In genomic region chr17:46118969-46119368, GRCh38 we compare ENCODE assay signal across 20 cellular contexts.
DNase-seq lines count a peak whose midpoint lies in the region; ATAC-seq and TF ChIP-seq lines count a peak whose summit lies in the region.
"Had no signal": no experiment of that assay in that cellular context is flagged by ENCODE, and none has a peak within 500 bp of the region (broad histone marks: within the 10 kb centered on the region; RNA-seq: fewer than 3 reads in every experiment).

No MANE protein-coding gene starts in this region.

- H3K27me3 ChIP-seq in CD4-positive, alpha-beta T cell (ENCODE audit: control insufficient read depth, insufficient read depth, low read length) = no peaks in the 10 kb centered on the region
- H3K27me3 ChIP-seq: BLaER1 treated with 17β-estradiol and CSF1 and Interleukin-3, amounts not matched to agents 10 nM and 100 nM; cardiac muscle cell had no signal

- peak overlapping the region; percentile 74 for H3K27ac Mint-ChIP-seq in CD4-positive, alpha-beta T cell
- peak overlapping the region; percentile 47 for H3K27ac Mint-ChIP-seq in memory B cell
- H3K27ac Mint-ChIP-seq: activated CD8-positive, alpha-beta T cell treated with anti-CD3 and anti-CD28 coated beads, Interleukin-2, amount 10 ng/mL, durations not matched to agents 7 days and 5 days had no signal

- intact Hi-C loops in CD4-positive, alpha-beta T cell (cut with DNase I, micrococcal nuclease) = loop anchor here in 1 of 2 experiments (5.0 kb wide), 1 partner anchor 33 kb away; no protein-coding TSS in a partner anchor

- H3K27ac ChIP-seq in CD4-positive, alpha-beta T cell (ENCODE audit: low read depth, low read length) = no peak overlapping the region
- H3K27ac ChIP-seq in HEK293 (ENCODE audit: extremely low read depth, low read depth, low read length) (no peak overlapping the region), cingulate gyrus (ENCODE audit: low read depth, low read length) (peak overlapping the region; percentile 63)
- H3K27ac ChIP-seq: BLaER1 treated with 17β-estradiol and CSF1 and Interleukin-3, amounts not matched to agents 10 nM and 100 nM; skin epidermis had no signal

- peaks cover 58% of the 10 kb centered on the region for H3K4me1 ChIP-seq in HEK293 (ENCODE audit: control insufficient read depth, insufficient read depth, low read length)

- no peaks in the 10 kb centered on the region for H3K9me3 Mint-ChIP-seq in CD4-positive, alpha-beta T cell
- H3K9me3 Mint-ChIP-seq in memory B cell = peaks cover 2% of the 10 kb centered on the region
- H3K9me3 Mint-ChIP-seq: naive B cell had no signal

- H3K4me3 ChIP-seq in HEK293 (ENCODE audit: low read depth, low read length) = no peak overlapping the region
- H3K4me3 ChIP-seq: BLaER1 treated with 17β-estradiol and CSF1 and Interleukin-3, amounts not matched to agents 10 nM and 100 nM; cardiac muscle cell; skin epidermis had no signal

- H3K9me3 ChIP-seq in CD4-positive, alpha-beta T cell (ENCODE audit: control insufficient read depth, low read length) = no peaks in the 10 kb centered on the region
- no peaks in the 10 kb centered on the region for H3K9me3 ChIP-seq in HEK293 (ENCODE audit: control insufficient read depth, insufficient read depth, low read depth, low read length)
- H3K9me3 ChIP-seq: BLaER1 treated with 17β-estradiol and CSF1 and Interleukin-3, amounts not matched to agents 10 nM and 100 nM had no signal

- H3K4me3 Mint-ChIP-seq in CD4-positive, alpha-beta T cell = no peak overlapping the region
- H3K4me3 Mint-ChIP-seq in memory B cell = no peak overlapping the region
- H3K4me3 Mint-ChIP-seq: activated CD8-positive, alpha-beta T cell treated with anti-CD3 and anti-CD28 coated beads, Interleukin-2, amount 10 ng/mL, durations not matched to agents 7 days and 5 days; naive B cell had no signal

- no peak for TF ChIP-seq CTCF in CD4-positive, alpha-beta T cell (IDR thresholded peaks at IDR 0.05)
- TF ChIP-seq CTCF in HEK293 (tag by site-specific recombination; IDR thresholded peaks at IDR 0.05) = no peak

- H3K27me3 Mint-ChIP-seq in CD4-positive, alpha-beta T cell = no peaks in the 10 kb centered on the region
- no peaks in the 10 kb centered on the region for H3K27me3 Mint-ChIP-seq in memory B cell
- H3K27me3 Mint-ChIP-seq: naive B cell had no signal

- H3K4me1 Mint-ChIP-seq in CD4-positive, alpha-beta T cell (ENCODE audit: low read depth) = peaks cover 91% of the 10 kb centered on the region
- peaks cover 44% of the 10 kb centered on the region for H3K4me1 Mint-ChIP-seq in memory B cell

- POLR2A ChIA-PET in CD4-positive, alpha-beta T cell (lab: Charles Lee) = interaction anchor here (1.0 kb wide), 1 partner anchor 74 kb away, joined by 6 read pairs; the partner anchor contains the start of gene KANSL1
- POLR2A ChIA-PET in HEK293 (lab: Yijun Ruan, JAX) = interaction anchor here (0.6 kb wide), 1 partner anchor 27 kb away, joined by 3 read pairs; no protein-coding TSS in a partner anchor

- CTCF ChIA-PET in CD4-positive, alpha-beta T cell (lab: Charles Lee) = interaction anchor here (1.0 to 2.8 kb wide), 6 partner anchors 10 to 75 kb away, joined by 3 to 15 read pairs (median 6); partner anchors contain the start of gene KANSL1
- CTCF ChIA-PET in HEK293 (lab: Yijun Ruan, JAX) = interaction anchor here (0.7 to 1.7 kb wide), 4 partner anchors 17 to 168 kb away, joined by 3 to 6 read pairs (median 6); partner anchors contain the start of gene KANSL1

- H3K36me3 ChIP-seq in HEK293 (ENCODE audit: control insufficient read depth in 2 of 2, insufficient read depth in 1 of 2, low read length in 2 of 2) = peaks cover 0 to 3% of the 10 kb centered on the region in 2 experiments; a peak in 2 of 3 replicates
- H3K36me3 ChIP-seq: cardiac muscle cell had no signal

- ATAC-seq in CD4-positive, alpha-beta T cell (ENCODE audit: poor library complexity) = no peak
- ATAC-seq in memory B cell (ENCODE audit: low read depth) (no peak), HG02678 (IDR thresholded peaks at IDR 0.05; ENCODE audit: unreplicated experiment) (no peak)
- ATAC-seq: activated CD8-positive, alpha-beta T cell treated with anti-CD3 and anti-CD28 coated beads, Interleukin-2, amount 10 ng/mL, durations not matched to agents 7 days and 5 days; left colon; Panc1 had no signal

- peaks cover 26% of the 10 kb centered on the region for H3K36me3 Mint-ChIP-seq in CD4-positive, alpha-beta T cell (ENCODE audit: low read depth)
- H3K36me3 Mint-ChIP-seq in memory B cell = peaks cover 7% of the 10 kb centered on the region
- H3K36me3 Mint-ChIP-seq: naive B cell had no signal

- DNase-seq in CD4-positive, alpha-beta T cell = no peak
- DNase-seq in memory B cell (ENCODE audit: low spot score in 2 of 2) = no peak
- DNase-seq in DMS53 (lab: John Stamatoyannopoulos, UW) = no peak
- no peak for DNase-seq in DMS53 treated with DMSO at 0.1 percent for 48 hours (lab: John Stamatoyannopoulos, UW; ENCODE audit: unreplicated experiment)
- no peak for DNase-seq in DMS79 treated with DMSO at 0.1 percent for 48 hours (lab: John Stamatoyannopoulos, UW)
- DNase-seq: activated CD4-positive, CD25-positive, alpha-beta regulatory T cell treated with anti-CD3 and anti-CD28 coated beads, Interleukin-2, amount 50 U/mL, for 72 hours; activated CD8-positive, alpha-beta T cell treated with anti-CD3 and anti-CD28 coated beads, Interleukin-2, amount 10 ng/mL, durations not matched to agents 7 days and 5 days; anterior cingulate cortex; KG1; left colon; naive B cell; NCI-H510A treated with DMSO at 0.1 percent for 48 hours; T-helper 1 cell had no signal

TF ChIP-seq in HEK293, 187 proteins besides CTCF, POLR2A, EP300 and RAD21:
- 0 out of 2 replicates have a peak, but pooled peaks have one; percentile 44 for TF ChIP-seq ZNF580 (tag by site-specific recombination; IDR thresholded peaks at IDR 0.05)
- TF ChIP-seq, protein P1, sequence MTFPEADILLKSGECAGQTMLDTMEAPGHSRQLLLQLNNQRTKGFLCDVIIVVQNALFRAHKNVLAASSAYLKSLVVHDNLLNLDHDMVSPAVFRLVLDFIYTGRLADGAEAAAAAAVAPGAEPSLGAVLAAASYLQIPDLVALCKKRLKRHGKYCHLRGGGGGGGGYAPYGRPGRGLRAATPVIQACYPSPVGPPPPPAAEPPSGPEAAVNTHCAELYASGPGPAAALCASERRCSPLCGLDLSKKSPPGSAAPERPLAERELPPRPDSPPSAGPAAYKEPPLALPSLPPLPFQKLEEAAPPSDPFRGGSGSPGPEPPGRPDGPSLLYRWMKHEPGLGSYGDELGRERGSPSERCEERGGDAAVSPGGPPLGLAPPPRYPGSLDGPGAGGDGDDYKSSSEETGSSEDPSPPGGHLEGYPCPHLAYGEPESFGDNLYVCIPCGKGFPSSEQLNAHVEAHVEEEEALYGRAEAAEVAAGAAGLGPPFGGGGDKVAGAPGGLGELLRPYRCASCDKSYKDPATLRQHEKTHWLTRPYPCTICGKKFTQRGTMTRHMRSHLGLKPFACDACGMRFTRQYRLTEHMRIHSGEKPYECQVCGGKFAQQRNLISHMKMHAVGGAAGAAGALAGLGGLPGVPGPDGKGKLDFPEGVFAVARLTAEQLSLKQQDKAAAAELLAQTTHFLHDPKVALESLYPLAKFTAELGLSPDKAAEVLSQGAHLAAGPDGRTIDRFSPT (tag by site-specific recombination; IDR thresholded peaks at IDR 0.05) = no peak
- TF ChIP-seq ZNF555 (tag by site-specific recombination; conservative IDR thresholded peaks at IDR 0.05) = no peak
- no peak for TF ChIP-seq ZSCAN16 (tag by site-specific recombination; IDR thresholded peaks at IDR 0.05)
- TF ChIP-seq ZNF366 (tag by site-specific recombination; conservative IDR thresholded peaks at IDR 0.05) = 0 out of 2 replicates have a peak, but pooled peaks have one; percentile 9
- no peak for TF ChIP-seq ZNF292 (tag by site-specific recombination; IDR thresholded peaks at IDR 0.05; ENCODE audit: borderline replicate concordance, low read depth)
- TF ChIP-seq ZNF221 (tag by site-specific recombination; IDR thresholded peaks at IDR 0.05; ENCODE audit: borderline replicate concordance) = no peak
- no peak for TF ChIP-seq ZNF560 (tag by site-specific recombination; IDR thresholded peaks at IDR 0.05; ENCODE audit: borderline replicate concordance)
- no peak for TF ChIP-seq ELK4 (IDR thresholded peaks at IDR 0.05; ENCODE audit: borderline replicate concordance, low read depth, low read length)
- TF ChIP-seq ZNF121 (tag by site-specific recombination; IDR thresholded peaks at IDR 0.05) = 0 out of 2 replicates have a peak, but pooled peaks have one; percentile 32
